Comparison of ENCODE assay signal across 21 cellular contexts in genomic region chr4:1379351-1379781, GRCh38. TPM values are rescaled to one million over a fixed set of nuclear protein-coding genes. Genes with fewer than 3 reads are reported as not detected.
A peak's percentile ranks its signal among the peaks of the same experiment; 100 is the strongest.
DNase-seq lines count a peak whose midpoint lies in the region; ATAC-seq, FAIRE-seq and TF ChIP-seq lines count a peak whose summit lies in the region.
"Had no signal": no experiment of that assay in that cellular context is flagged by ENCODE, and none has a peak within 500 bp of the region (broad histone marks: within the 10 kb centered on the region; RNA-seq: fewer than 3 reads in every experiment).

No MANE protein-coding gene starts in this region.

- CTCF ChIA-PET in WTC11 (lab: Charles Lee), result no interaction called here

- H3K9me3 ChIP-seq in BLaER1, result no peaks in the 10 kb centered on the region
- H3K9me3 ChIP-seq in pancreas, result no peaks in the 10 kb centered on the region
- H3K9me3 ChIP-seq in ascending aorta, result no peaks in the 10 kb centered on the region
- H3K9me3 ChIP-seq: Caco-2, SJSA1 had no signal

- no peak overlapping the region for H3K27ac Mint-ChIP-seq in WTC11

- no peaks in the 10 kb centered on the region for H3K9me3 Mint-ChIP-seq in WTC11
- H3K9me3 Mint-ChIP-seq: CD4-positive, CD25-positive, alpha-beta regulatory T cell had no signal

- H3K36me3 Mint-ChIP-seq in WTC11, result no peaks in the 10 kb centered on the region

- H3K36me3 ChIP-seq in BLaER1 (no peaks in the 10 kb centered on the region), pancreas (peaks cover 0 to 8% (median 0%) of the 10 kb centered on the region in 3 donors), ascending aorta (peaks cover 30 to 60% of the 10 kb centered on the region in 2 donors)
- H3K36me3 ChIP-seq: SJSA1 had no signal

- no peaks in the 10 kb centered on the region for H3K27me3 ChIP-seq in BLaER1
- no peaks in the 10 kb centered on the region for H3K27me3 ChIP-seq in pancreas
- H3K27me3 ChIP-seq in ascending aorta, result no peaks in the 10 kb centered on the region
- H3K27me3 ChIP-seq: SJSA1 had no signal

- H3K27ac ChIP-seq in BLaER1 (no peak overlapping the region), pancreas (peak overlapping the region in 1 of 4 donors; percentile 35), ascending aorta (no peak overlapping the region)
- H3K27ac ChIP-seq: RWPE1, SJSA1 had no signal

- no peaks in the 10 kb centered on the region for H3K27me3 Mint-ChIP-seq in WTC11 (ENCODE audit: low read depth)
- H3K27me3 Mint-ChIP-seq: CD4-positive, CD25-positive, alpha-beta regulatory T cell had no signal

- H3K4me1 ChIP-seq in BLaER1 (peaks cover 40% of the 10 kb centered on the region), pancreas (no peaks in the 10 kb centered on the region), ascending aorta (no peaks in the 10 kb centered on the region)
- H3K4me1 ChIP-seq: Caco-2, SJSA1 had no signal

- intact Hi-C loops in left ventricle myocardium superior (cut with micrococcal nuclease) (no loop called here), pancreas (cut with DNase I) (no loop called here), ascending aorta (cut with DNase I) (no loop called here)

- H3K4me1 Mint-ChIP-seq in WTC11, result no peaks in the 10 kb centered on the region
- H3K4me1 Mint-ChIP-seq: CD4-positive, CD25-positive, alpha-beta regulatory T cell had no signal

- 37 to 38% methylated on average over 26 to 27 of the region's 27 CpGs for WGBS in pancreas, 2 donors

- no peak overlapping the region for H3K4me3 Mint-ChIP-seq in WTC11
- H3K4me3 Mint-ChIP-seq: CD4-positive, CD25-positive, alpha-beta regulatory T cell had no signal

- H3K4me2 ChIP-seq in BLaER1, result peak overlapping the region; percentile 88; the same call in 1 of the 2 replicates

- FAIRE-seq in pancreas (lab: Jason Lieb, UNC), result no peak
- FAIRE-seq: H54 had no signal

- peak; percentile 8 for DNase-seq in WTC11 (ENCODE audit: low spot score)
- peak; percentile 23 for DNase-seq in left ventricle myocardium superior
- DNase-seq in pancreas, result peak; percentile 74 to 93 (median 86)
- DNase-seq in activated CD4-positive, alpha-beta T cell treated with anti-CD3 and anti-CD28 coated beads for 4 hours, result no peak
- no peak for DNase-seq in ascending aorta (ENCODE audit: low spot score in 2 of 2)
- no peak for DNase-seq in glomerular visceral epithelial cell (ENCODE audit: extremely low spot score)
- DNase-seq: CD4-positive, CD25-positive, alpha-beta regulatory T cell; IMR-90; Kasumi-1; NCI-H187 treated with DMSO at 0.1 percent for 48 hours; NCI-H2171 treated with DMSO at 0.1 percent for 48 hours; NCI-H748 treated with DMSO at 0.1 percent for 48 hours had no signal

- H4K20me1 ChIP-seq in BLaER1, result peaks cover 15% of the 10 kb centered on the region; the same call in 1 of the 2 replicates

- H3K4me3 ChIP-seq in BLaER1, result no peak overlapping the region
- no peak overlapping the region for H3K4me3 ChIP-seq in pancreas
- no peak overlapping the region for H3K4me3 ChIP-seq in ascending aorta
- H3K4me3 ChIP-seq: SJSA1 had no signal

- H3K9ac ChIP-seq in BLaER1, result no peak overlapping the region

- no peak for ATAC-seq in WTC11
- ATAC-seq in left ventricle myocardium superior, result no peak
- peak; percentile 67 to 88 (median 84) for ATAC-seq in pancreas
- no peak for ATAC-seq in HG03571 (IDR thresholded peaks at IDR 0.05; ENCODE audit: unreplicated experiment)

- TF ChIP-seq CTCF in WTC11 (IDR thresholded peaks at IDR 0.05) (no peak), pancreas (IDR thresholded peaks at IDR 0.05) (no peak), ascending aorta (IDR thresholded peaks at IDR 0.05) (no peak)

- POLR2A ChIA-PET in WTC11 (lab: Charles Lee), result no interaction called here

TF ChIP-seq in WTC11, 78 proteins besides CTCF, POLR2A, EP300 and RAD21:
- TF ChIP-seq ZNF671 (CRISPR knock-in tag; IDR thresholded peaks at IDR 0.05), result no peak
- no peak for TF ChIP-seq GABPB1 (CRISPR knock-in tag; IDR thresholded peaks at IDR 0.05)
- no peak for TF ChIP-seq CBFB (CRISPR knock-in tag; IDR thresholded peaks at IDR 0.05; ENCODE audit: low read depth)
- TF ChIP-seq GTF2I (CRISPR knock-in tag; conservative IDR thresholded peaks at IDR 0.05), result no peak
- TF ChIP-seq ZNF232 (CRISPR knock-in tag; IDR thresholded peaks at IDR 0.05), result no peak
- TF ChIP-seq ZMAT4 (CRISPR knock-in tag; IDR thresholded peaks at IDR 0.05), result no peak
- no peak for TF ChIP-seq CREM (CRISPR knock-in tag; IDR thresholded peaks at IDR 0.05)
- TF ChIP-seq NFE2L1 (CRISPR knock-in tag; IDR thresholded peaks at IDR 0.05), result no peak
- TF ChIP-seq IRF2 (CRISPR knock-in tag; IDR thresholded peaks at IDR 0.05; ENCODE audit: borderline replicate concordance, low read depth), result no peak
- no peak for TF ChIP-seq FOXP1 (CRISPR knock-in tag; IDR thresholded peaks at IDR 0.05; ENCODE audit: borderline replicate concordance)
- TF ChIP-seq TEAD1 (CRISPR knock-in tag; IDR thresholded peaks at IDR 0.05), result no peak
- no peak for TF ChIP-seq SOX15 (CRISPR knock-in tag; IDR thresholded peaks at IDR 0.05)
- no peak for TF ChIP-seq ZNF423 (CRISPR knock-in tag; IDR thresholded peaks at IDR 0.05)
- no peak for TF ChIP-seq ATF6 (CRISPR knock-in tag; IDR thresholded peaks at IDR 0.05)

RNA-seq across cellular contexts. Expression of gene NKX1-1, which starts 26.9 kb away (rescaled TPM):
- total RNA-seq in WTC11 (2021) (not detected in 3 replicates), left ventricle myocardium superior (not detected), pancreas (not detected), ascending aorta (not detected)
- polyA plus RNA-seq in pancreas, result not detected
- total RNA-seq: A673; Caco-2; CD4-positive, CD25-positive, alpha-beta regulatory T cell; HT-29; IMR-90; NCI-H460; SJSA1 had no signal
- polyA plus RNA-seq: CD4-positive, CD25-positive, alpha-beta regulatory T cell; IMR-90 had no signal

RNA-seq across cellular contexts. Expression of gene UVSSA, which starts 32.4 kb away (rescaled TPM):
- total RNA-seq in WTC11 (2021) (36.9 to 41.5 TPM (median 40.4 TPM) in 3 replicates), left ventricle myocardium superior (5.9 TPM), pancreas (10 to 100 TPM in 5 of 6 donors, 1 to 10 TPM in 1; 9.2 to 24.7 (median 12.4) TPM), ascending aorta (56.9 TPM)
- polyA plus RNA-seq in pancreas, result 10 to 100 TPM; 19.5 to 30.9 TPM

Comparison
In these comparisons a context has a peak if more than half of its experiments do, and no peak if none do; other contexts are left out.
1. ATAC-seq: peak in pancreas (4 of 4); none in WTC11 (single experiment), left ventricle myocardium superior (single experiment) and HG03571 (single experiment).
2. DNase-seq: peak in WTC11 (single experiment), left ventricle myocardium superior (single experiment) and pancreas (6 of 6); none in activated CD4-positive, alpha-beta T cell treated with anti-CD3 and anti-CD28 coated beads for 4 hours (0 of 2), ascending aorta (0 of 2) and glomerular visceral epithelial cell (single experiment).